Comparison of ENCODE assay signal across 7 cellular contexts in the genomic region with DNA sequence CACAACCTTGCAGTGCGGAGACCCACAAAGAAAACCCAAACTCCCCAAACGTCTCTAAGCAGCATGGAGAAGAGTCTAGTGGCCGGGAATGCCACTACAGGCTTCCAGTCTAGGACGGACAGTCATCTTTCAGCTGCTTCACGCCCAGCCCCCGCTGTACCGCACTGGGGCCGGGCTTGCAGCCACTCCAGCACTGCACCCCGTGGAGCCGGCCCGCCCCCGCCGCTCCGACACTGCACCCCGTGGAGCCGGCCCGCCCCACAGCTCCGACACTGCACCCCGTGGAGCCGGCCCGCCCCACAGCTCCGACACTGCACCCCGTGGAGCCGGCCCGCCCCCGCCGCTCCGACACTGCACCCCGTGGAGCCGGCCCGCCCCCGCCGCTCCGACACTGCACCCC. TPM values are rescaled to one million over a fixed set of nuclear protein-coding genes. Genes with fewer than 3 reads are reported as not detected.
DNase-seq lines count a peak whose midpoint lies in the region; ATAC-seq and TF ChIP-seq lines count a peak whose summit lies in the region.
"Not testable (repeated sequence)": the region's sequence is repeated elsewhere in the genome, so short reads cannot be mapped to it uniquely, and the experiment has no call there.

No MANE protein-coding gene starts in this region.

- H3K36me3 ChIP-seq in right atrium auricular region = peaks cover 55% of the 10 kb centered on the region

- TF ChIP-seq CTCF in astrocyte of the spinal cord (IDR thresholded peaks at IDR 0.05; ENCODE audit: low read depth, low read length); right atrium auricular region (IDR thresholded peaks at IDR 0.05): not testable (repeated sequence)

- H3K4me3 ChIP-seq in astrocyte of the spinal cord (ENCODE audit: low read depth, low read length); right atrium auricular region: not testable (repeated sequence)

- H3K27ac ChIP-seq in right atrium auricular region = peak overlapping the region; percentile 81 to 84

- ATAC-seq in Right ventricle myocardium superior (ENCODE audit: poor library complexity) (peak; percentile 7), left cardiac atrium (peak; percentile 3 to 4)

- not testable (repeated sequence) for H3K27me3 ChIP-seq in right atrium auricular region

- intact Hi-C loops in Right ventricle myocardium superior (cut with DNase I); left cardiac atrium (cut with DNase I): not testable (repeated sequence)

- in situ Hi-C loops in astrocyte of the spinal cord (cut with HindIII; ENCODE audit: low sequenced_read_pairs) = not testable (repeated sequence)

- peaks cover 0 to 41% of the 10 kb centered on the region in 2 donors for H3K4me1 ChIP-seq in right atrium auricular region

- not testable (repeated sequence) for H3K9me3 ChIP-seq in right atrium auricular region

- peak in 2 of 3 experiments; percentile 54 to 71 for DNase-seq in NCI-H1417 (lab: John Stamatoyannopoulos, UW)
- peak; percentile 70 for DNase-seq in NCI-H345 (lab: John Stamatoyannopoulos, UW)
- DNase-seq in astrocyte of the spinal cord (ENCODE audit: low read depth, low spot score) = peak; percentile 13
- not testable (repeated sequence) for DNase-seq in Right ventricle myocardium superior; left cardiac atrium; right atrium auricular region (ENCODE audit: low spot score)
- peak; percentile 13 for DNase-seq in smooth muscle cell of the brain vasculature (ENCODE audit: low read depth, low spot score)

RNA-seq across cellular contexts. Expression of a gene that starts 23.1 kb away (rescaled TPM):
- 69.6 TPM for total RNA-seq in Right ventricle myocardium superior
- 100 to 1,000 TPM in 1 of 2 donors, 10 to 100 TPM in 1; 80.6 to 128 TPM for total RNA-seq in left cardiac atrium
- total RNA-seq in right atrium auricular region = 10 to 100 TPM; 82.7 to 95.8 TPM

RNA-seq across cellular contexts. Expression of a gene that starts 31.5 kb away (rescaled TPM):
- total RNA-seq in Right ventricle myocardium superior = 1.7 TPM
- total RNA-seq in left cardiac atrium = 1 to 10 TPM in 1 of 2 donors, under 1 TPM in 1; 0.89 to 2.3 TPM
- 1 to 10 TPM in 1 of 2 donors, under 1 TPM in 1; 0.67 to 1.4 TPM for total RNA-seq in right atrium auricular region

RNA-seq across cellular contexts. Expression of a gene that starts 32.1 kb away (rescaled TPM):
- total RNA-seq in Right ventricle myocardium superior (15.6 TPM), left cardiac atrium (10 to 100 TPM; 24.9 to 28.6 TPM), right atrium auricular region (10 to 100 TPM; 19.7 to 29.4 TPM)

RNA-seq across cellular contexts. Expression of a gene that starts 35.5 kb away (rescaled TPM):
- total RNA-seq in Right ventricle myocardium superior (9.6 TPM), left cardiac atrium (10 to 100 TPM in 1 of 2 donors, 1 to 10 TPM in 1; 9.8 to 16.2 TPM), right atrium auricular region (10 to 100 TPM in 1 of 2 donors, 1 to 10 TPM in 1; 6.7 to 10.3 TPM)
